ENCODE assay signal across 24 cellular contexts in the genomic region with DNA sequence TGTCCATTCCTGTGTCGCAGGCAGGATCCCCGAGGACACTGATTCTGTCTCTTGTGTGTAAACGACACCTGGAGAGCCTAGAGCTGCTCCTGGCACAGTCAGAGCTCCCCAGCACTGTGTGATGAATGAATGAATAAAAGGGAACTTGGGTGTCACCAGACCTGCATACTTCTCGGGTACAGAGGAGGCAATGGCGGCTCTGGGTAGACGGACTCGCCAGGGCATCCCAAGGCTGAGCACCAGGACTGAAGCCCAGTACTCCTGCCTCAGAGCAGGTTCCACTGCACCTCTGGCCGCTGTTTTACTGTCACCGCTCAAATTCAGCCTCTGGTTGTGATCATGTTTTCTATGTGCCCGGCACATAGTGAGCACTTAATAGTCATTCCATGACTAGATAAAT.
DNase-seq lines count a peak whose midpoint lies in the region; ATAC-seq and TF ChIP-seq lines count a peak whose summit lies in the region.
"Had no signal": no experiment of that assay in that cellular context is flagged by ENCODE, and none has a peak within 500 bp of the region (broad histone marks: within the 10 kb centered on the region; RNA-seq: fewer than 3 reads in every experiment).

No MANE protein-coding gene starts in this region.

- H3K9me3 Mint-ChIP-seq in H9, result peaks cover 53 to 56% of the 10 kb centered on the region in 2 experiments
- H3K9me3 Mint-ChIP-seq in activated T-helper 2 cell treated with anti-CD3 and anti-CD28 coated beads, Interferon-gamma antibody, Interleukin-2, Interleukin-4, amounts not matched to agents 10 μg/mL and 5 μg/mL and 100 μg/mL, durations not matched to agents 14 hours and 24 hours and 36 hours, result peaks cover 39% of the 10 kb centered on the region

- H3K27me3 ChIP-seq in heart right ventricle (no peaks in the 10 kb centered on the region), H9 (ENCODE audit: insufficient read depth, low read length) (no peaks in the 10 kb centered on the region), sigmoid colon (no peaks in the 10 kb centered on the region)
- H3K27me3 ChIP-seq: BE2C; BLaER1 treated with 17β-estradiol and CSF1 and Interleukin-3, amounts not matched to agents 10 nM and 100 nM had no signal

- H3K23ac ChIP-seq in H9 (ENCODE audit: insufficient read length, low read depth, low read length), result no peak overlapping the region

- H3K4me2 ChIP-seq in H9 (ENCODE audit: insufficient read depth, insufficient read length, low read length), result no peak overlapping the region
- H3K4me2 ChIP-seq: A549; BLaER1 treated with 17β-estradiol and CSF1 and Interleukin-3, amounts not matched to agents 10 nM and 100 nM; GM23338 had no signal

- H3K36me3 ChIP-seq in heart right ventricle (no peaks in the 10 kb centered on the region), sigmoid colon (no peaks in the 10 kb centered on the region)
- H3K36me3 ChIP-seq: BE2C, HAP-1 had no signal

- peaks cover 21 to 54% (median 44%) of the 10 kb centered on the region in 3 experiments for H3K36me3 Mint-ChIP-seq in H9 (ENCODE audit: insufficient read depth in 1 of 3, low read depth in 3 of 3)
- no peaks in the 10 kb centered on the region for H3K36me3 Mint-ChIP-seq in activated T-helper 2 cell treated with anti-CD3 and anti-CD28 coated beads, Interferon-gamma antibody, Interleukin-2, Interleukin-4, amounts not matched to agents 10 μg/mL and 5 μg/mL and 100 μg/mL, durations not matched to agents 14 hours and 24 hours and 36 hours (ENCODE audit: low read depth)
- H3K36me3 Mint-ChIP-seq: CD14-positive monocyte had no signal

- H3K18ac ChIP-seq in H9 (ENCODE audit: insufficient read length, low read depth, low read length), result no peak overlapping the region

- 75 to 78% methylated on average over 10 of the region's 10 CpGs for WGBS in heart right ventricle, 2 donors
- WGBS in H9 (ENCODE audit: extremely low coverage, insufficient read length, low lambda C conversion rate), result no CpG with 5 or more reads among the region's 10 CpGs
- 81 to 85% methylated on average over 10 of the region's 10 CpGs for WGBS in sigmoid colon, 2 donors

- no peak overlapping the region for H2AK5ac ChIP-seq in H9 (ENCODE audit: insufficient read length, low read length)

- no peaks in the 10 kb centered on the region for H3K79me1 ChIP-seq in H9 (ENCODE audit: insufficient read depth, low read depth, low read length, poor library complexity, severe bottlenecking)

- no peak overlapping the region for H2BK12ac ChIP-seq in H9 (ENCODE audit: insufficient read length, low read depth, low read length)

- H3K4me3 Mint-ChIP-seq in H9, result no peak overlapping the region
- no peak overlapping the region for H3K4me3 Mint-ChIP-seq in activated T-helper 2 cell treated with anti-CD3 and anti-CD28 coated beads, Interferon-gamma antibody, Interleukin-2, Interleukin-4, amounts not matched to agents 10 μg/mL and 5 μg/mL and 100 μg/mL, durations not matched to agents 14 hours and 24 hours and 36 hours (ENCODE audit: low read depth)
- H3K4me3 Mint-ChIP-seq: CD14-positive monocyte; CD4-positive, alpha-beta T cell; CD8-positive, alpha-beta memory T cell; GM23338; HFFc6 had no signal

- peak; percentile 12 for DNase-seq in cardiac septum (ENCODE audit: low spot score)
- no peak for DNase-seq in heart right ventricle
- DNase-seq in H9, result peak; percentile 15
- DNase-seq in mesenteric fat pad (ENCODE audit: low spot score), result peak; percentile 73
- peak; percentile 40 for DNase-seq in sigmoid colon
- no peak for DNase-seq in midbrain (lab: John Stamatoyannopoulos, UW)
- no peak for DNase-seq in activated T-helper 2 cell treated with anti-CD3 and anti-CD28 coated beads, Interferon-gamma antibody, Interleukin-2, Interleukin-4, amounts not matched to agents 10 μg/mL and 5 μg/mL and 100 μg/mL, durations not matched to agents 14 hours and 24 hours and 36 hours (ENCODE audit: low spot score)
- DNase-seq: 8988T; ACHN; AML-193; BE2C; CD4-positive, alpha-beta T cell; CD8-positive, alpha-beta memory T cell; DMS 273 treated with DMSO at 0.1 percent for 48 hours; DMS79; EL; GDM1; HFFc6 had no signal

- no peak overlapping the region for H2BK15ac ChIP-seq in H9 (ENCODE audit: low read depth, low read length)

- H3K14ac ChIP-seq in H9 (ENCODE audit: insufficient read depth, low read length), result no peak overlapping the region

- H3K23me2 ChIP-seq in H9 (ENCODE audit: insufficient read length, low read depth, low read length, poor library complexity, severe bottlenecking), result no peaks in the 10 kb centered on the region

- H3K9me3 ChIP-seq in heart right ventricle, result peaks cover 0 to 57% (median 15%) of the 10 kb centered on the region in 11 donors
- peaks cover 13% of the 10 kb centered on the region for H3K9me3 ChIP-seq in H9 (ENCODE audit: control insufficient read depth, low read depth, low read length)
- H3K9me3 ChIP-seq in sigmoid colon, result peaks cover 0 to 12% (median 4%) of the 10 kb centered on the region in 4 donors
- H3K9me3 ChIP-seq: A549, BE2C, HAP-1 had no signal

- no peak for TF ChIP-seq POLR2A in sigmoid colon (IDR thresholded peaks at IDR 0.05)

- ATAC-seq in heart right ventricle, result no peak
- ATAC-seq: A549, GM12878, GM23338 had no signal

- no peak overlapping the region for H4K8ac ChIP-seq in H9 (replicated peaks; ENCODE audit: insufficient read length, low read depth, low read length)

- no peak overlapping the region for H3K27ac ChIP-seq in heart right ventricle
- no peak overlapping the region for H3K27ac ChIP-seq in H9 (ENCODE audit: insufficient read length, low read depth, low read length)
- H3K27ac ChIP-seq in sigmoid colon, result no peak overlapping the region
- H3K27ac ChIP-seq: A549; BLaER1 treated with 17β-estradiol and CSF1 and Interleukin-3, amounts not matched to agents 10 nM and 100 nM had no signal

- H3K9ac ChIP-seq in H9 (ENCODE audit: extremely low read depth, insufficient read length, low read length), result no peak overlapping the region
- H3K9ac ChIP-seq: BLaER1 treated with 17β-estradiol and CSF1 and Interleukin-3, amounts not matched to agents 10 nM and 100 nM had no signal

- no peak overlapping the region for H3K56ac ChIP-seq in H9 (ENCODE audit: insufficient read length, low read depth, low read length)

- no peak overlapping the region for H4K91ac ChIP-seq in H9 (ENCODE audit: insufficient read length, low read depth, low read length)

- H3K4me1 ChIP-seq in heart right ventricle (no peaks in the 10 kb centered on the region), H9 (ENCODE audit: insufficient read depth, low read length) (no peaks in the 10 kb centered on the region; the same call in 1 of the 2 replicates), sigmoid colon (no peaks in the 10 kb centered on the region)
- H3K4me1 ChIP-seq: A549, BE2C, HAP-1 had no signal

- H3K4ac ChIP-seq in H9 (ENCODE audit: low read depth, low read length), result no peak overlapping the region

- H2BK120ac ChIP-seq in H9 (ENCODE audit: low read depth, low read length, poor library complexity, severe bottlenecking), result no peak overlapping the region

- H4K20me1 ChIP-seq in H9 (ENCODE audit: control insufficient read depth, insufficient read depth, insufficient read length), result no peaks in the 10 kb centered on the region
- H4K20me1 ChIP-seq: BLaER1 treated with 17β-estradiol and CSF1 and Interleukin-3, amounts not matched to agents 10 nM and 100 nM had no signal

- H3K27me3 Mint-ChIP-seq in H9 (ENCODE audit: low read depth), result peaks cover 35% of the 10 kb centered on the region
- no peaks in the 10 kb centered on the region for H3K27me3 Mint-ChIP-seq in activated T-helper 2 cell treated with anti-CD3 and anti-CD28 coated beads, Interferon-gamma antibody, Interleukin-2, Interleukin-4, amounts not matched to agents 10 μg/mL and 5 μg/mL and 100 μg/mL, durations not matched to agents 14 hours and 24 hours and 36 hours (ENCODE audit: low read depth)

- H2BK20ac ChIP-seq in H9 (ENCODE audit: low read depth, low read length, poor library complexity, severe bottlenecking), result no peak overlapping the region

- H4K5ac ChIP-seq in H9 (ENCODE audit: insufficient read length, low read depth, low read length), result no peak overlapping the region

- H3K79me2 ChIP-seq in H9 (ENCODE audit: insufficient read depth, low read length), result no peaks in the 10 kb centered on the region

- TF ChIP-seq CTCF in heart right ventricle (IDR thresholded peaks at IDR 0.05), result no peak
- TF ChIP-seq CTCF in H9 (conservative IDR thresholded peaks at IDR 0.05), result no peak
- TF ChIP-seq CTCF in sigmoid colon (IDR thresholded peaks at IDR 0.05), result no peak

- H3K4me3 ChIP-seq in heart right ventricle (no peak overlapping the region), sigmoid colon (no peak overlapping the region)
- H3K4me3 ChIP-seq: A549; BLaER1 treated with 17β-estradiol and CSF1 and Interleukin-3, amounts not matched to agents 10 nM and 100 nM; GM12878; GM23338; HAP-1 had no signal

- H2BK5ac ChIP-seq in H9 (ENCODE audit: insufficient read length, low read length), result no peak overlapping the region

- H2AFZ ChIP-seq in H9 (ENCODE audit: low read length), result no peak overlapping the region
- H2AFZ ChIP-seq: GM23338 had no signal

- TF ChIP-seq EP300 in sigmoid colon (IDR thresholded peaks at IDR 0.05), result no peak

- no peak overlapping the region for H3T11ph ChIP-seq in H9 (ENCODE audit: low read length)

- intact Hi-C loops in cardiac septum (cut with DNase I), result no loop called here
- intact Hi-C loops in heart right ventricle (cut with DNase I), result no loop called here
- intact Hi-C loops in sigmoid colon (cut with DNase I), result no loop called here
- intact Hi-C loops in activated T-helper 2 cell treated with anti-CD3 and anti-CD28 coated beads, Interferon-gamma antibody, Interleukin-2, Interleukin-4, amounts not matched to agents 10 μg/mL and 5 μg/mL and 100 μg/mL, durations not matched to agents 14 hours and 24 hours and 36 hours (cut with micrococcal nuclease), result no loop called here

- peaks cover 17 to 26% of the 10 kb centered on the region in 2 experiments for H3K4me1 Mint-ChIP-seq in H9
- no peaks in the 10 kb centered on the region for H3K4me1 Mint-ChIP-seq in activated T-helper 2 cell treated with anti-CD3 and anti-CD28 coated beads, Interferon-gamma antibody, Interleukin-2, Interleukin-4, amounts not matched to agents 10 μg/mL and 5 μg/mL and 100 μg/mL, durations not matched to agents 14 hours and 24 hours and 36 hours (ENCODE audit: low read depth)
- H3K4me1 Mint-ChIP-seq: CD14-positive monocyte; CD8-positive, alpha-beta memory T cell; GM23338 had no signal

- no peak overlapping the region for H3K27ac Mint-ChIP-seq in H9
- H3K27ac Mint-ChIP-seq in activated T-helper 2 cell treated with anti-CD3 and anti-CD28 coated beads, Interferon-gamma antibody, Interleukin-2, Interleukin-4, amounts not matched to agents 10 μg/mL and 5 μg/mL and 100 μg/mL, durations not matched to agents 14 hours and 24 hours and 36 hours, result no peak overlapping the region
- H3K27ac Mint-ChIP-seq: CD14-positive monocyte; CD4-positive, alpha-beta T cell; CD8-positive, alpha-beta memory T cell; GM23338; HFFc6 had no signal

Comparison
In these comparisons a context has a peak if more than half of its experiments do, and no peak if none do; other contexts are left out.
1. DNase-seq: peak in cardiac septum (single experiment), H9 (single experiment), mesenteric fat pad (single experiment) and sigmoid colon (single experiment); none in heart right ventricle (0 of 2), midbrain (single experiment) and activated T-helper 2 cell treated with anti-CD3 and anti-CD28 coated beads, Interferon-gamma antibody, Interleukin-2, Interleukin-4, amounts not matched to agents 10 μg/mL and 5 μg/mL and 100 μg/mL, durations not matched to agents 14 hours and 24 hours and 36 hours (single experiment).